In the genomic region with DNA sequence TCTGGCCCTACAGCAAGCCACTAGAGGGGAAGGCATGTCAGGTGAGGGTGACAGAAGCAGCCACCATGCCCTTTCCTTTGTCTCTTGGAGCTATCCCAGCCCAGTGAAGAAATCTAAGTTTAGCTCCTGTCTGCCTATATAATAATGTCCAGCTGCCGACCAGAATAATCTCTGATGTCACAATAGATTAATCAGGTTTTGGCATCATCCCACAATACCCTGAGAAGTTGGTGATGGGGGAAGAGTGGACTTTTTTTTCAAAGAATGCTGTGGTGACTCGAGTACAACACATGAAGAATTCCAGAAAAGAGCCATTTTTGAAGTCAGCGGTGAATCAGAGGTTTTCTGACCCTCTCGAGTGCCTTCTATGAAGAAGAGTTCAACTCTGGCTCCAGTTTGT, we compare ENCODE assay signal across 11 cellular contexts. TPM values are rescaled to one million over a fixed set of nuclear protein-coding genes. Genes with fewer than 3 reads are reported as not detected.
DNase-seq lines count a peak whose midpoint lies in the region; ATAC-seq lines count a peak whose summit lies in the region.
"Had no signal": no experiment of that assay in that cellular context is flagged by ENCODE, and none has a peak within 500 bp of the region (broad histone marks: within the 10 kb centered on the region; RNA-seq: fewer than 3 reads in every experiment).

No MANE protein-coding gene starts in this region.

- H3K4me3 ChIP-seq in iPS-15b (ENCODE audit: low read depth, low read length) (peak overlapping the region; percentile 46), skeletal muscle tissue (ENCODE audit: low read length in 3 of 3) (peak overlapping the region in 2 of 3 donors; percentile 30 to 50)
- H3K4me3 ChIP-seq: adrenal gland had no signal

- H3K9me3 ChIP-seq in iPS-15b (ENCODE audit: control insufficient read depth, insufficient read depth, low read length) (no peaks in the 10 kb centered on the region), skeletal muscle tissue (ENCODE audit: control insufficient read depth in 3 of 3, low read length in 3 of 3) (no peaks in the 10 kb centered on the region)
- H3K9me3 ChIP-seq: adrenal gland had no signal

- no peak overlapping the region for H3K27ac ChIP-seq in skeletal muscle tissue (ENCODE audit: low read depth, low read length)
- H3K27ac ChIP-seq: adrenal gland had no signal

- ATAC-seq in GM19023 (IDR thresholded peaks at IDR 0.05; ENCODE audit: unreplicated experiment), result no peak
- ATAC-seq in GM21619 (IDR thresholded peaks at IDR 0.05; ENCODE audit: unreplicated experiment), result no peak

- H3K4me1 ChIP-seq in iPS-15b (ENCODE audit: control insufficient read depth, insufficient read depth, low read length), result peaks cover 4% of the 10 kb centered on the region
- peaks cover 3 to 16% (median 11%) of the 10 kb centered on the region in 3 donors for H3K4me1 ChIP-seq in skeletal muscle tissue (ENCODE audit: control insufficient read depth in 3 of 3, insufficient read depth in 3 of 3, low read length in 3 of 3)

- H3K36me3 ChIP-seq in iPS-15b (ENCODE audit: control insufficient read depth, insufficient read depth, low read length), result no peaks in the 10 kb centered on the region
- no peaks in the 10 kb centered on the region for H3K36me3 ChIP-seq in skeletal muscle tissue (ENCODE audit: control insufficient read depth in 3 of 3, insufficient read depth in 3 of 3, low read length in 3 of 3)
- H3K36me3 ChIP-seq: adrenal gland had no signal

- DNase-seq in HCEC 1CT (peak; percentile 70), astrocyte of the hippocampus (ENCODE audit: low read depth, low spot score) (peak; percentile 61), NCI-H2196 (lab: John Stamatoyannopoulos, UW; ENCODE audit: unreplicated experiment) (no peak)
- DNase-seq: adrenal gland, DND-41, NCI-H446 had no signal

- H3K27me3 ChIP-seq in iPS-15b (ENCODE audit: control insufficient read depth, insufficient read depth, low read length) (peaks cover 76% of the 10 kb centered on the region), skeletal muscle tissue (ENCODE audit: control insufficient read depth in 3 of 3, insufficient read depth in 3 of 3, low read length in 3 of 3) (peaks cover 14 to 23% (median 19%) of the 10 kb centered on the region in 3 donors)

- H3K9ac ChIP-seq in iPS-15b (ENCODE audit: low read depth, low read length) (no peak overlapping the region), skeletal muscle tissue (ENCODE audit: low read depth in 1 of 3, low read length in 3 of 3) (no peak overlapping the region)

RNA-seq across cellular contexts. Expression of gene TSLP, which starts 1.7 kb away (rescaled TPM):
- under 0.01 TPM for total RNA-seq in skeletal muscle tissue
- total RNA-seq: endothelial cell of umbilical vein had no signal

RNA-seq across cellular contexts. Expression of gene WDR36, which starts 22.3 kb away (rescaled TPM):
- total RNA-seq in skeletal muscle tissue, result 24.5 TPM
